23 cellular contexts compared by ENCODE assay signal in genomic region chr2:55361465-55362189, GRCh38. TPM values are rescaled to one million over a fixed set of nuclear protein-coding genes. Genes with fewer than 3 reads are reported as not detected.
DNase-seq lines count a peak whose midpoint lies in the region; ATAC-seq, FAIRE-seq and TF ChIP-seq lines count a peak whose summit lies in the region.
"Had no signal": no experiment of that assay in that cellular context is flagged by ENCODE, and none has a peak within 500 bp of the region (broad histone marks: within the 10 kb centered on the region; RNA-seq: fewer than 3 reads in every experiment).

No MANE protein-coding gene starts in this region.

- H3K36me3 ChIP-seq in OCI-LY1 (ENCODE audit: insufficient read depth, low read length), result peaks cover 59% of the 10 kb centered on the region
- H3K36me3 ChIP-seq in smooth muscle cell (ENCODE audit: low read depth), result no peaks in the 10 kb centered on the region
- H3K36me3 ChIP-seq: brain microvascular endothelial cell, Peyer's patch had no signal

- H3K4me3 Mint-ChIP-seq in stimulated activated memory B cell treated with anti-CD40 and anti-IgM and Interleukin-4, amounts not matched to agents 10 μg/mL and 1 μg/mL and 100 μg/mL, for 72 hours, result peak overlapping the region; percentile 19
- H3K4me3 Mint-ChIP-seq: activated naive CD8-positive, alpha-beta T cell treated with anti-CD3 and anti-CD28 coated beads for 36 hours; activated T-helper 1 cell treated with anti-CD3 and anti-CD28 coated beads, Interleukin-12 subunit alpha, Interleukin-12 subunit beta, Interleukin-2, Interleukin-4 antibody, amounts not matched to agents 30 ng/mL and 10 ng/mL and 1 ng/mL, durations not matched to agents 14 hours and 24 hours and 36 hours; dendritic cell treated with granulocyte-macrophage colony-stimulating factor and Interleukin-4, amounts not matched to agents 40 ng/mL and 50 ng/mL, for 4 days; type B pancreatic cell had no signal

- H3K4me1 ChIP-seq in OCI-LY1 (ENCODE audit: insufficient read depth, low read length, severe bottlenecking) (peaks cover 59% of the 10 kb centered on the region), smooth muscle cell (ENCODE audit: low read depth) (peaks cover 6% of the 10 kb centered on the region)
- H3K4me1 ChIP-seq: Peyer's patch had no signal

- 95% methylated on average over 5 of the region's 5 CpGs for WGBS in smooth muscle cell (ENCODE audit: low lambda C conversion rate)

- H3K9me3 Mint-ChIP-seq in stimulated activated memory B cell treated with anti-CD40 and anti-IgM and Interleukin-4, amounts not matched to agents 10 μg/mL and 1 μg/mL and 100 μg/mL, for 72 hours, result no peaks in the 10 kb centered on the region
- H3K9me3 Mint-ChIP-seq: activated naive CD8-positive, alpha-beta T cell treated with anti-CD3 and anti-CD28 coated beads for 36 hours; activated T-helper 1 cell treated with anti-CD3 and anti-CD28 coated beads, Interleukin-12 subunit alpha, Interleukin-12 subunit beta, Interleukin-2, Interleukin-4 antibody, amounts not matched to agents 30 ng/mL and 10 ng/mL and 1 ng/mL, durations not matched to agents 14 hours and 24 hours and 36 hours; dendritic cell treated with granulocyte-macrophage colony-stimulating factor and Interleukin-4, amounts not matched to agents 40 ng/mL and 50 ng/mL, for 4 days; type B pancreatic cell had no signal

- H3K27me3 ChIP-seq in OCI-LY1 (ENCODE audit: insufficient read depth, low read length), result no peaks in the 10 kb centered on the region
- H3K27me3 ChIP-seq in smooth muscle cell (ENCODE audit: low read depth), result no peaks in the 10 kb centered on the region
- H3K27me3 ChIP-seq: brain microvascular endothelial cell, Peyer's patch had no signal

- H3K9ac ChIP-seq in OCI-LY1 (ENCODE audit: low read length), result peak overlapping the region; percentile 68
- no peak overlapping the region for H3K9ac ChIP-seq in smooth muscle cell (ENCODE audit: low read depth)

- peaks cover 17% of the 10 kb centered on the region for H3K36me3 Mint-ChIP-seq in stimulated activated memory B cell treated with anti-CD40 and anti-IgM and Interleukin-4, amounts not matched to agents 10 μg/mL and 1 μg/mL and 100 μg/mL, for 72 hours
- H3K36me3 Mint-ChIP-seq: activated naive CD8-positive, alpha-beta T cell treated with anti-CD3 and anti-CD28 coated beads for 36 hours; type B pancreatic cell had no signal

- peaks cover 70% of the 10 kb centered on the region for H3K79me2 ChIP-seq in OCI-LY1 (ENCODE audit: insufficient read depth, low read length)
- no peaks in the 10 kb centered on the region for H3K79me2 ChIP-seq in smooth muscle cell (ENCODE audit: low read depth)

- peak; percentile 65 for FAIRE-seq in GM18507 (lab: Jason Lieb, UNC)

- H3K27ac ChIP-seq in OCI-LY1 (ENCODE audit: low read depth, low read length, poor library complexity, severe bottlenecking) (peak overlapping the region; percentile 95), smooth muscle cell (ENCODE audit: low read depth) (no peak overlapping the region)
- H3K27ac ChIP-seq: brain microvascular endothelial cell, epithelial cell of prostate, Peyer's patch had no signal

- peak; percentile 50 for ATAC-seq in GM21619 (IDR thresholded peaks at IDR 0.05; ENCODE audit: unreplicated experiment)
- no peak for ATAC-seq in stimulated activated memory B cell treated with anti-CD40 and anti-IgM and Interleukin-4, amounts not matched to agents 10 μg/mL and 1 μg/mL and 100 μg/mL, for 72 hours
- ATAC-seq in HG03521 (IDR thresholded peaks at IDR 0.05; ENCODE audit: unreplicated experiment), result no peak
- ATAC-seq: activated CD4-positive, CD25-positive, alpha-beta regulatory T cell treated with anti-CD3 and anti-CD28 coated beads, Interleukin-2, amount 50 U/mL, for 24 hours; left ventricle myocardium superior; right cardiac atrium had no signal

- H2AFZ ChIP-seq in OCI-LY1 (ENCODE audit: low read length) (no peak overlapping the region), smooth muscle cell (ENCODE audit: low read depth) (no peak overlapping the region)

- no peaks in the 10 kb centered on the region for H3K9me3 ChIP-seq in OCI-LY1 (ENCODE audit: low read length)
- no peaks in the 10 kb centered on the region for H3K9me3 ChIP-seq in smooth muscle cell (replicated peaks; ENCODE audit: low read depth)
- H3K9me3 ChIP-seq: Peyer's patch had no signal

- DNase-seq in GM18507 (ENCODE audit: extremely low spot score, insufficient read length, low read depth) (no peak), smooth muscle cell (lab: John Stamatoyannopoulos, UW; ENCODE audit: unreplicated experiment) (no peak), cortex of kidney (lab: John Stamatoyannopoulos, UW) (no peak)
- no peak for DNase-seq in stimulated activated CD4-positive, alpha-beta T cell treated with anti-CD3 and anti-CD28 coated beads, Interleukin-2, amount 100 ng/mL, for 48 hours
- DNase-seq: activated naive CD8-positive, alpha-beta T cell treated with anti-CD3 and anti-CD28 coated beads for 36 hours; brain microvascular endothelial cell; DMS79 treated with DMSO at 0.1 percent for 48 hours; glutamatergic neuron; left ventricle myocardium superior; NCI-H1436; nucleus accumbens; Peyer's patch; right cardiac atrium; stimulated activated naive CD4-positive, alpha-beta T cell treated with Interleukin-2 at 50 U/mL for 16 hours had no signal

- H4K20me1 ChIP-seq in OCI-LY1 (ENCODE audit: insufficient read depth, low read length) (no peaks in the 10 kb centered on the region), smooth muscle cell (ENCODE audit: low read depth) (no peaks in the 10 kb centered on the region)

- H3K4me3 ChIP-seq in OCI-LY1 (ENCODE audit: low read depth, low read length, poor library complexity, severe bottlenecking) (peak overlapping the region; percentile 65), smooth muscle cell (no peak overlapping the region)
- H3K4me3 ChIP-seq: Peyer's patch had no signal

- no peaks in the 10 kb centered on the region for H3K27me3 Mint-ChIP-seq in stimulated activated memory B cell treated with anti-CD40 and anti-IgM and Interleukin-4, amounts not matched to agents 10 μg/mL and 1 μg/mL and 100 μg/mL, for 72 hours
- H3K27me3 Mint-ChIP-seq: activated naive CD8-positive, alpha-beta T cell treated with anti-CD3 and anti-CD28 coated beads for 36 hours; dendritic cell treated with granulocyte-macrophage colony-stimulating factor and Interleukin-4, amounts not matched to agents 40 ng/mL and 50 ng/mL, for 4 days; type B pancreatic cell had no signal

- H3K4me2 ChIP-seq in OCI-LY1 (ENCODE audit: low read length), result peak overlapping the region; percentile 87
- no peak overlapping the region for H3K4me2 ChIP-seq in smooth muscle cell

- peaks cover 26% of the 10 kb centered on the region for H3K4me1 Mint-ChIP-seq in stimulated activated memory B cell treated with anti-CD40 and anti-IgM and Interleukin-4, amounts not matched to agents 10 μg/mL and 1 μg/mL and 100 μg/mL, for 72 hours
- H3K4me1 Mint-ChIP-seq: activated naive CD8-positive, alpha-beta T cell treated with anti-CD3 and anti-CD28 coated beads for 36 hours had no signal

- TF ChIP-seq CTCF in OCI-LY1 (IDR thresholded peaks at IDR 0.05; ENCODE audit: low read length), result no peak
- TF ChIP-seq CTCF in smooth muscle cell (IDR thresholded peaks at IDR 0.05; ENCODE audit: borderline replicate concordance, insufficient read depth, poor library complexity, severe bottlenecking), result no peak

- peak overlapping the region; percentile 61 for H3K27ac Mint-ChIP-seq in stimulated activated memory B cell treated with anti-CD40 and anti-IgM and Interleukin-4, amounts not matched to agents 10 μg/mL and 1 μg/mL and 100 μg/mL, for 72 hours
- H3K27ac Mint-ChIP-seq: activated naive CD8-positive, alpha-beta T cell treated with anti-CD3 and anti-CD28 coated beads for 36 hours; activated T-helper 1 cell treated with anti-CD3 and anti-CD28 coated beads, Interleukin-12 subunit alpha, Interleukin-12 subunit beta, Interleukin-2, Interleukin-4 antibody, amounts not matched to agents 30 ng/mL and 10 ng/mL and 1 ng/mL, durations not matched to agents 14 hours and 24 hours and 36 hours; dendritic cell treated with granulocyte-macrophage colony-stimulating factor and Interleukin-4, amounts not matched to agents 40 ng/mL and 50 ng/mL, for 4 days; type B pancreatic cell had no signal

- no peaks in the 10 kb centered on the region for H3K9me2 ChIP-seq in OCI-LY1 (ENCODE audit: low read depth, low read length)

- H3F3A ChIP-seq in OCI-LY1 (ENCODE audit: insufficient read depth, low read length), result peaks cover 5% of the 10 kb centered on the region; the same call in 1 of the 2 replicates
- H3F3A ChIP-seq in smooth muscle cell (ENCODE audit: low read depth), result no peaks in the 10 kb centered on the region

RNA-seq across cellular contexts. Expression of gene CCDC88A, which starts 58.0 kb away (rescaled TPM):
- 71.1 and 85.6 TPM in 2 replicates for total RNA-seq in smooth muscle cell
- polyA plus RNA-seq in smooth muscle cell, result 28.8 and 32.1 TPM in 2 replicates
